ENCODE assay signal across 13 cellular contexts in genomic region chr9:16202913-16203734, GRCh38.
DNase-seq lines count a peak whose midpoint lies in the region; ATAC-seq and TF ChIP-seq lines count a peak whose summit lies in the region.
"Had no signal": no experiment of that assay in that cellular context is flagged by ENCODE, and none has a peak within 500 bp of the region (broad histone marks: within the 10 kb centered on the region; RNA-seq: fewer than 3 reads in every experiment).

No MANE protein-coding gene starts in this region.

- no peaks in the 10 kb centered on the region for H4K20me1 ChIP-seq in IMR-90 (ENCODE audit: insufficient read depth, low read length)

- H3K4ac ChIP-seq in IMR-90 (ENCODE audit: low read depth, low read length) = peak overlapping the region; percentile 89

- peak overlapping the region; percentile 45 for H4K5ac ChIP-seq in IMR-90 (ENCODE audit: low read depth, low read length)

- TF ChIP-seq CTCF in AG04450 (IDR thresholded peaks at IDR 0.05; ENCODE audit: low read depth, low read length) = no peak
- no peak for TF ChIP-seq CTCF in IMR-90 (conservative IDR thresholded peaks at IDR 0.05; ENCODE audit: low read depth, low read length)
- no peak for TF ChIP-seq CTCF in choroid plexus epithelial cell (conservative IDR thresholded peaks at IDR 0.05; ENCODE audit: low read depth, low read length)
- no peak for TF ChIP-seq CTCF in mesothelial cell of epicardium (IDR thresholded peaks at IDR 0.05; ENCODE audit: unreplicated experiment)

- H3K4me1 ChIP-seq in IMR-90 (ENCODE audit: control insufficient read depth, insufficient read depth, low read length) = peaks cover 19% of the 10 kb centered on the region

- dilution Hi-C loops in IMR-90 (cut with HindIII; ENCODE audit: low sequenced_read_pairs, unreplicated experiment) = no loop called here

- peak overlapping the region; percentile 96 for H2BK120ac ChIP-seq in IMR-90 (ENCODE audit: low read depth, low read length)

- peak overlapping the region; percentile 90 for H3K18ac ChIP-seq in IMR-90 (ENCODE audit: low read depth, low read length)

- TF ChIP-seq POLR2A in IMR-90 (IDR thresholded peaks at IDR 0.05; ENCODE audit: low read depth, low read length) = no peak

- no peak overlapping the region for H3K4me3 Mint-ChIP-seq in mesothelial cell of epicardium
- H3K4me3 Mint-ChIP-seq: activated CD8-positive, alpha-beta T cell treated with anti-CD3 and anti-CD28 coated beads for 36 hours had no signal

- peaks cover 5% of the 10 kb centered on the region for H3K27me3 Mint-ChIP-seq in mesothelial cell of epicardium (ENCODE audit: low read depth)
- H3K27me3 Mint-ChIP-seq: activated CD8-positive, alpha-beta T cell treated with anti-CD3 and anti-CD28 coated beads for 36 hours had no signal

- H3K9ac ChIP-seq in IMR-90 (ENCODE audit: low read depth, low read length) = peak overlapping the region; percentile 5; the same call in 1 of the 2 replicates

- DNase-seq in AG04450 (ENCODE audit: low read depth, low spot score) (peak; percentile 70), IMR-90 (peak; percentile 91), choroid plexus epithelial cell (ENCODE audit: low read depth) (peak; percentile 91), mesothelial cell of epicardium (ENCODE audit: low spot score in 2 of 2, unreplicated experiment in 2 of 2) (no peak), activated T-cell treated with anti-CD3 and anti-CD28 coated beads for 4 hours (no peak), SHP77 treated with DMSO at 0.1 percent for 48 hours (lab: John Stamatoyannopoulos, UW) (no peak), NCI-H2196 (lab: John Stamatoyannopoulos, UW; ENCODE audit: unreplicated experiment) (no peak)
- DNase-seq: activated CD8-positive, alpha-beta T cell treated with anti-CD3 and anti-CD28 coated beads for 36 hours; COR-L47; small intestine; stimulated activated naive CD4-positive, alpha-beta T cell had no signal

- H3K9me1 ChIP-seq in IMR-90 (ENCODE audit: insufficient read depth, low read length) = peaks cover 15% of the 10 kb centered on the region

- peak overlapping the region; percentile 82 for H3K23ac ChIP-seq in IMR-90 (ENCODE audit: low read depth, low read length)

- H3K56ac ChIP-seq in IMR-90 (ENCODE audit: extremely low read depth, insufficient read depth, low read length) = peak overlapping the region; percentile 37

- H2AFZ ChIP-seq in IMR-90 (replicated peaks; ENCODE audit: low read length, poor library complexity) = peak overlapping the region; percentile 76

- H3K27ac Mint-ChIP-seq in mesothelial cell of epicardium = peak overlapping the region; percentile 27
- H3K27ac Mint-ChIP-seq: activated CD8-positive, alpha-beta T cell treated with anti-CD3 and anti-CD28 coated beads for 36 hours had no signal

- H3K27ac ChIP-seq in AG04450 (ENCODE audit: low read depth, low read length) (peak overlapping the region; percentile 48), IMR-90 (ENCODE audit: insufficient read depth, low read length) (peak overlapping the region; percentile 73)
- H3K27ac ChIP-seq: cardiac muscle cell had no signal

- H4K8ac ChIP-seq in IMR-90 (ENCODE audit: low read depth in 2 of 2, low read length in 2 of 2) = peak overlapping the region; percentile 46 to 81; a peak in 3 of 4 replicates

- BruUV-seq in IMR-90 (replicated peaks; lab: Mats Ljungman, UMichigan) = no TSS peak

- 0 out of 4 replicates have a peak, but pooled peaks cover 0 to 5% of the 10 kb centered on the region in 2 experiments for H3K79me1 ChIP-seq in IMR-90 (ENCODE audit: low read depth in 1 of 2, low read length in 2 of 2)

- no peaks in the 10 kb centered on the region for H3K36me3 Mint-ChIP-seq in mesothelial cell of epicardium

- ATAC-seq in IMR-90 (ENCODE audit: low read depth) (peak; percentile 97), GM19397 (IDR thresholded peaks at IDR 0.05; ENCODE audit: unreplicated experiment) (no peak)
- ATAC-seq: activated CD8-positive, alpha-beta T cell treated with anti-CD3 and anti-CD28 coated beads for 36 hours had no signal

- in situ Hi-C loops in IMR-90 (cut with MboI; ENCODE audit: low sequenced_read_pairs) = no loop called here

- H3K9me3 ChIP-seq in AG04450 (ENCODE audit: control insufficient read depth, insufficient read depth, low read length) (no peaks in the 10 kb centered on the region; the same call in 1 of the 2 replicates), IMR-90 (ENCODE audit: control insufficient read depth, insufficient read depth, low read length) (no peaks in the 10 kb centered on the region)

- CTCF ChIA-PET in AG04450 (lab: Charles Lee) = interaction anchor here (0.5 to 1.3 kb wide), 6 partner anchors 10 to 657 kb away, joined by 3 read pairs; no protein-coding TSS in a partner anchor
- CTCF ChIA-PET in IMR-90 (lab: Yijun Ruan, JAX) = interaction anchor here (0.7 to 1.8 kb wide), 4 partner anchors 9 to 155 kb away, joined by 3 to 6 read pairs (median 4); no protein-coding TSS in a partner anchor

- H4K91ac ChIP-seq in IMR-90 (ENCODE audit: insufficient read depth, low read depth, low read length) = peak overlapping the region; percentile 87

- no peak overlapping the region for H3K4me3 ChIP-seq in AG04450 (ENCODE audit: low read depth, low read length)
- H3K4me3 ChIP-seq in IMR-90 (ENCODE audit: insufficient read depth, low read depth, low read length) = no peak overlapping the region
- no peak overlapping the region for H3K4me3 ChIP-seq in choroid plexus epithelial cell (ENCODE audit: low read depth, low read length)
- H3K4me3 ChIP-seq: cardiac muscle cell had no signal

- peak overlapping the region; percentile 97 for H2BK15ac ChIP-seq in IMR-90 (ENCODE audit: low read depth, low read length)

- H3K27me3 ChIP-seq in AG04450 (ENCODE audit: control insufficient read depth, insufficient read depth, low read length) (no peaks in the 10 kb centered on the region), IMR-90 (ENCODE audit: control insufficient read depth, insufficient read depth, low read length) (no peaks in the 10 kb centered on the region)

- peak overlapping the region; percentile 70 for H3K4me2 ChIP-seq in IMR-90 (ENCODE audit: low read depth, low read length)

- no peaks in the 10 kb centered on the region for H3K36me3 ChIP-seq in IMR-90 (ENCODE audit: control insufficient read depth, insufficient read depth, low read length)
- H3K36me3 ChIP-seq: cardiac muscle cell had no signal

- WGBS in IMR-90 (ENCODE audit: extremely low coverage in 2 of 2, insufficient read length in 1 of 2), 2 experiments = 60% methylated on average over 3 of the region's 17 CpGs; no CpG with 5 or more reads in 1 of the 2 experiments

- H2AK9ac ChIP-seq in IMR-90 (replicated peaks; ENCODE audit: low read depth, low read length, poor library complexity) = peak overlapping the region; percentile 11

- H3K9me3 Mint-ChIP-seq in mesothelial cell of epicardium = peaks cover 3% of the 10 kb centered on the region
- H3K9me3 Mint-ChIP-seq: activated CD8-positive, alpha-beta T cell treated with anti-CD3 and anti-CD28 coated beads for 36 hours had no signal

- peak; percentile 6; the same call in 1 of the 2 replicates for TF ChIP-seq RAD21 in IMR-90 (IDR thresholded peaks at IDR 0.05; ENCODE audit: low read length)

- H2BK5ac ChIP-seq in IMR-90 (ENCODE audit: low read depth, low read length, poor library complexity, severe bottlenecking) = peak overlapping the region; percentile 78

- POLR2A ChIA-PET in AG04450 (lab: Yijun Ruan, JAX) (interaction anchor here (0.6 to 2.3 kb wide), 7 partner anchors 11 to 619 kb away, joined by 3 to 23 read pairs (median 3); no protein-coding TSS in a partner anchor), IMR-90 (lab: Charles Lee; ENCODE audit: unreplicated experiment) (no interaction called here)

- H3K4me1 Mint-ChIP-seq in mesothelial cell of epicardium = peaks cover 46% of the 10 kb centered on the region

- peak overlapping the region; percentile 93 for H2BK20ac ChIP-seq in IMR-90 (ENCODE audit: low read depth, low read length)

- peak overlapping the region; percentile 76 for H2AK5ac ChIP-seq in IMR-90 (ENCODE audit: low read depth, low read length)

- peak overlapping the region; percentile 91 for H3K14ac ChIP-seq in IMR-90 (replicated peaks; ENCODE audit: low read depth, low read length)

- intact Hi-C loops in IMR-90 (cut with micrococcal nuclease) = no loop called here

TF ChIP-seq in IMR-90, 13 proteins besides CTCF, POLR2A, EP300 and RAD21:
- TF ChIP-seq FOS (IDR thresholded peaks at IDR 0.05; ENCODE audit: low read depth, low read length) = peak; percentile 53; the same call in 1 of the 2 replicates
- no peak for TF ChIP-seq NFE2L2 (IDR thresholded peaks at IDR 0.05; ENCODE audit: low read depth, low read length)
- TF ChIP-seq CEBPB (IDR thresholded peaks at IDR 0.05; ENCODE audit: low read depth, low read length) = peak; percentile 56
- no peak for TF ChIP-seq ELK1 (IDR thresholded peaks at IDR 0.05; ENCODE audit: borderline replicate concordance, low read depth, low read length)
- peak; percentile 63; the same call in 1 of the 2 replicates for TF ChIP-seq MAZ (IDR thresholded peaks at IDR 0.05; ENCODE audit: borderline replicate concordance, low read depth, low read length)

Comparison
In these comparisons a context has a peak if more than half of its experiments do, and no peak if none do; other contexts are left out.
1. DNase-seq: peak in AG04450 (single experiment), IMR-90 (single experiment) and choroid plexus epithelial cell (single experiment); none in mesothelial cell of epicardium (0 of 2), activated T-cell treated with anti-CD3 and anti-CD28 coated beads for 4 hours (single experiment), SHP77 treated with DMSO at 0.1 percent for 48 hours (single experiment) and NCI-H2196 (single experiment).